In the genomic region with DNA sequence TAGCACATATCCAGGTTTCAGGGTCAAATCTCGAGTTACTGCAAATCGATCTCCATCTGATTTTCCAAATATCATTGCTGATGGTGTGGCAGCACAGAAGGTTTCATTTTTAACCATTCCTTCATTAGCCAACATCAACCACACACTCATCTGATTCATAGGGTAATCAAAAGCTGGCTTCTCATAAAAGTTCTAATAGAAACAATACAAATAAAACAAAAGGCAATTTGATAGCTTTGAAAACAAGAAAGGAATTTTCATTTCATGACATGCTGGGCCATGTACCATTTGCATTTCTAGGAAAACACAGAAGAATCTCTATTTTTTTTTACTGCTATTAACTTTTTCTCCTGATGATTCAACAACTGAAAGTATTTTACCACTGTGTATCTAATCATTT, we compare ENCODE assay signal across 34 cellular contexts.
DNase-seq lines count a peak whose midpoint lies in the region; ATAC-seq, FAIRE-seq and TF ChIP-seq lines count a peak whose summit lies in the region.
"Had no signal": no experiment of that assay in that cellular context is flagged by ENCODE, and none has a peak within 500 bp of the region (broad histone marks: within the 10 kb centered on the region; RNA-seq: fewer than 3 reads in every experiment).

No MANE protein-coding gene starts in this region.

- H2AK9ac ChIP-seq in IMR-90 (replicated peaks; ENCODE audit: low read depth, low read length, poor library complexity): no peak overlapping the region

- no peak overlapping the region for H3K14ac ChIP-seq in IMR-90 (replicated peaks; ENCODE audit: low read depth, low read length)

- peak overlapping the region; percentile 83 for H2BK5ac ChIP-seq in IMR-90 (ENCODE audit: low read depth, low read length, poor library complexity, severe bottlenecking)

- DNase-seq in AG09309 (ENCODE audit: low read depth) (peak; percentile 28), IMR-90 (peak; percentile 13), bronchial epithelial cell (ENCODE audit: low read depth) (peak; percentile 51), myocyte (ENCODE audit: low read depth) (peak; percentile 5), left ventricle myocardium superior (no peak), SHP77 treated with DMSO at 0.1 percent for 48 hours (lab: John Stamatoyannopoulos, UW) (no peak)
- DNase-seq in T-helper 2 cell treated with Interferon-gamma antibody and Interleukin-4, amounts not matched to agents 5 μg/mL and 100 μg/mL, for 36 hours (ENCODE audit: low spot score): no peak
- DNase-seq: activated B cell treated with CpG ODN at 0.5 μM for 24 hours; activated CD4-positive, alpha-beta T cell treated with anti-CD3 and anti-CD28 coated beads, Interleukin-2, amount 50 U/mL, for 1 hour; activated gamma-delta T cell treated with Interleukin-2 at 50 U/mL for 16 hours; activated T-cell treated with anti-CD3 and anti-CD28 coated beads, Interleukin-2, amount 50 U/mL, for 4 hours; body of pancreas; Caco-2; DMS79; hypothalamus; left lung; NCI-H1105; NCI-H1930; NCI-H526; NK-92 treated with Interleukin-12 subunit alpha and Interleukin-12 subunit beta, amount 100 ng/mL, for 24 hours; PC-9; psoas muscle; stimulated activated naive CD8-positive, alpha-beta T cell treated with anti-CD3 and anti-CD28 coated beads, Interleukin-15, amount 100 ng/mL, for 72 hours; SW 1271; T1000; tibial artery had no signal

- no peaks in the 10 kb centered on the region for H4K20me1 ChIP-seq in IMR-90 (ENCODE audit: insufficient read depth, low read length)
- H4K20me1 ChIP-seq: BLaER1 treated with 17β-estradiol and CSF1 and Interleukin-3, amounts not matched to agents 10 nM and 100 nM had no signal

- no peak overlapping the region for H2AK5ac ChIP-seq in IMR-90 (ENCODE audit: low read depth, low read length)

- dilution Hi-C loops in IMR-90 (cut with HindIII; ENCODE audit: low sequenced_read_pairs, unreplicated experiment): no loop called here

- H3K36me3 Mint-ChIP-seq in T-helper 2 cell treated with Interferon-gamma antibody and Interleukin-4, amounts not matched to agents 5 μg/mL and 100 μg/mL, for 36 hours (ENCODE audit: low read depth): no peaks in the 10 kb centered on the region
- H3K36me3 Mint-ChIP-seq: IgD-negative memory B cell had no signal

- no peak overlapping the region for H3K23ac ChIP-seq in IMR-90 (ENCODE audit: low read depth, low read length)

- peak overlapping the region; percentile 56; the same call in 1 of the 2 replicates for H3K4me2 ChIP-seq in IMR-90 (ENCODE audit: low read depth, low read length)
- H3K4me2 ChIP-seq: BLaER1 treated with 17β-estradiol and CSF1 and Interleukin-3, amounts not matched to agents 10 nM and 100 nM; PC-9 had no signal

- H3K4ac ChIP-seq in IMR-90 (ENCODE audit: low read depth, low read length): no peak overlapping the region

- intact Hi-C loops in IMR-90 (cut with micrococcal nuclease): loop anchor here (5.0 kb wide), 1 partner anchor 399 kb away; no protein-coding TSS in a partner anchor
- intact Hi-C loops in left ventricle myocardium superior (cut with micrococcal nuclease): no loop called here

- no peak overlapping the region for H3K4me3 Mint-ChIP-seq in T-helper 2 cell treated with Interferon-gamma antibody and Interleukin-4, amounts not matched to agents 5 μg/mL and 100 μg/mL, for 36 hours
- H3K4me3 Mint-ChIP-seq: activated B cell treated with CpG ODN at 0.5 μM for 24 hours; activated T-cell treated with anti-CD3 and anti-CD28 coated beads, Interleukin-2, amount 50 U/mL, for 4 hours; IgD-negative memory B cell; stimulated activated naive CD8-positive, alpha-beta T cell treated with anti-CD3 and anti-CD28 coated beads, Interleukin-15, amount 100 ng/mL, for 72 hours had no signal

- no peak for TF ChIP-seq POLR2A in IMR-90 (IDR thresholded peaks at IDR 0.05; ENCODE audit: low read depth, low read length)

- H3K79me1 ChIP-seq in IMR-90 (ENCODE audit: low read depth in 1 of 2, low read length in 2 of 2): no peaks in the 10 kb centered on the region

- ATAC-seq in IMR-90 (ENCODE audit: low read depth): peak; percentile 27; the same call in 1 of the 2 replicates
- ATAC-seq in HG03342 (IDR thresholded peaks at IDR 0.05; ENCODE audit: unreplicated experiment): no peak
- no peak for ATAC-seq in left ventricle myocardium superior
- ATAC-seq: activated T-cell treated with anti-CD3 and anti-CD28 coated beads, Interleukin-2, amount 50 U/mL, for 4 hours; body of pancreas; gastroesophageal sphincter; GM12878; left lung; psoas muscle; stimulated activated naive CD8-positive, alpha-beta T cell treated with anti-CD3 and anti-CD28 coated beads, Interleukin-15, amount 100 ng/mL, for 72 hours had no signal

- no peak overlapping the region for H2AFZ ChIP-seq in IMR-90 (replicated peaks; ENCODE audit: low read length, poor library complexity)
- H2AFZ ChIP-seq: PC-9 had no signal

- no peak overlapping the region; the same call in 1 of the 2 replicates for H2BK120ac ChIP-seq in IMR-90 (ENCODE audit: low read depth, low read length)

- H3K27ac Mint-ChIP-seq in T-helper 2 cell treated with Interferon-gamma antibody and Interleukin-4, amounts not matched to agents 5 μg/mL and 100 μg/mL, for 36 hours: no peak overlapping the region
- H3K27ac Mint-ChIP-seq: activated B cell treated with CpG ODN at 0.5 μM for 24 hours; IgD-negative memory B cell; stimulated activated naive CD8-positive, alpha-beta T cell treated with anti-CD3 and anti-CD28 coated beads, Interleukin-15, amount 100 ng/mL, for 72 hours had no signal

- no peaks in the 10 kb centered on the region for H3K4me1 Mint-ChIP-seq in T-helper 2 cell treated with Interferon-gamma antibody and Interleukin-4, amounts not matched to agents 5 μg/mL and 100 μg/mL, for 36 hours (ENCODE audit: low read depth)
- H3K4me1 Mint-ChIP-seq: activated B cell treated with CpG ODN at 0.5 μM for 24 hours; IgD-negative memory B cell; stimulated activated naive CD8-positive, alpha-beta T cell treated with anti-CD3 and anti-CD28 coated beads, Interleukin-15, amount 100 ng/mL, for 72 hours had no signal

- H3K18ac ChIP-seq in IMR-90 (ENCODE audit: low read depth, low read length): peak overlapping the region; percentile 65; the same call in 1 of the 2 replicates

- H4K8ac ChIP-seq in IMR-90 (ENCODE audit: low read depth in 2 of 2, low read length in 2 of 2): peak overlapping the region in 1 of 2 experiments; percentile 32; a peak in 1 of 4 replicates

- TF ChIP-seq CTCF in AG09309 (IDR thresholded peaks at IDR 0.05; ENCODE audit: control insufficient read depth, insufficient read depth, low read depth, low read length, missing control alignments) (no peak), IMR-90 (conservative IDR thresholded peaks at IDR 0.05; ENCODE audit: low read depth, low read length) (no peak), bronchial epithelial cell (IDR thresholded peaks at IDR 0.05; ENCODE audit: insufficient read depth, low read length, severe bottlenecking) (no peak)

- H3K56ac ChIP-seq in IMR-90 (ENCODE audit: extremely low read depth, insufficient read depth, low read length): no peak overlapping the region; the same call in 1 of the 2 replicates

- no peak overlapping the region for H3K4me3 ChIP-seq in AG09309 (ENCODE audit: control insufficient read depth, low read depth, low read length)
- no peak overlapping the region for H3K4me3 ChIP-seq in IMR-90 (ENCODE audit: insufficient read depth, low read depth, low read length)
- no peak overlapping the region for H3K4me3 ChIP-seq in bronchial epithelial cell (ENCODE audit: low read depth, low read length)
- H3K4me3 ChIP-seq: BLaER1 treated with 17β-estradiol and CSF1 and Interleukin-3, amounts not matched to agents 10 nM and 100 nM; body of pancreas; gastroesophageal sphincter; GM12878; left lung; PC-9; psoas muscle; skin epidermis; tibial artery had no signal

- no peaks in the 10 kb centered on the region for H3K9me3 Mint-ChIP-seq in T-helper 2 cell treated with Interferon-gamma antibody and Interleukin-4, amounts not matched to agents 5 μg/mL and 100 μg/mL, for 36 hours
- H3K9me3 Mint-ChIP-seq: activated T-cell treated with anti-CD3 and anti-CD28 coated beads, Interleukin-2, amount 50 U/mL, for 4 hours; IgD-negative memory B cell; stimulated activated naive CD8-positive, alpha-beta T cell treated with anti-CD3 and anti-CD28 coated beads, Interleukin-15, amount 100 ng/mL, for 72 hours had no signal

- H3K27me3 ChIP-seq in IMR-90 (ENCODE audit: control insufficient read depth, insufficient read depth, low read length): no peaks in the 10 kb centered on the region
- H3K27me3 ChIP-seq in bronchial epithelial cell (ENCODE audit: control insufficient read depth, insufficient read depth, low read length): no peaks in the 10 kb centered on the region
- H3K27me3 ChIP-seq: BLaER1 treated with 17β-estradiol and CSF1 and Interleukin-3, amounts not matched to agents 10 nM and 100 nM; body of pancreas had no signal

- H4K91ac ChIP-seq in IMR-90 (ENCODE audit: insufficient read depth, low read depth, low read length): no peak overlapping the region

- no peaks in the 10 kb centered on the region for H3K36me3 ChIP-seq in IMR-90 (ENCODE audit: control insufficient read depth, insufficient read depth, low read length)
- H3K36me3 ChIP-seq in bronchial epithelial cell (ENCODE audit: control insufficient read depth, insufficient read depth, low read length): no peaks in the 10 kb centered on the region
- H3K36me3 ChIP-seq: BLaER1 treated with 17β-estradiol and CSF1 and Interleukin-3, amounts not matched to agents 10 nM and 100 nM; gastroesophageal sphincter; left lung; neutrophil; tibial artery had no signal

- no CpG with 5 or more reads among the region's 2 CpGs for WGBS in IMR-90 (ENCODE audit: extremely low coverage in 2 of 2, insufficient read length in 1 of 2), 2 experiments

- BruUV-seq in IMR-90 (replicated peaks; lab: Mats Ljungman, UMichigan): no TSS peak

- no peak overlapping the region for H3K27ac ChIP-seq in IMR-90 (ENCODE audit: insufficient read depth, low read length)
- H3K27ac ChIP-seq: BLaER1 treated with 17β-estradiol and CSF1 and Interleukin-3, amounts not matched to agents 10 nM and 100 nM; body of pancreas; gastroesophageal sphincter; left lung; neutrophil; PC-9; psoas muscle; skin epidermis; tibial artery had no signal

- H2BK15ac ChIP-seq in IMR-90 (ENCODE audit: low read depth, low read length): no peak overlapping the region

- H3K9ac ChIP-seq in IMR-90 (ENCODE audit: low read depth, low read length): no peak overlapping the region
- H3K9ac ChIP-seq: BLaER1 treated with 17β-estradiol and CSF1 and Interleukin-3, amounts not matched to agents 10 nM and 100 nM had no signal

- H3K9me3 ChIP-seq in IMR-90 (ENCODE audit: control insufficient read depth, insufficient read depth, low read length): no peaks in the 10 kb centered on the region
- H3K9me3 ChIP-seq: BLaER1 treated with 17β-estradiol and CSF1 and Interleukin-3, amounts not matched to agents 10 nM and 100 nM; body of pancreas; Caco-2; gastroesophageal sphincter; left lung; neutrophil; psoas muscle; tibial artery had no signal

- no peaks in the 10 kb centered on the region for H3K9me1 ChIP-seq in IMR-90 (ENCODE audit: insufficient read depth, low read length)

- no peak for TF ChIP-seq RAD21 in IMR-90 (IDR thresholded peaks at IDR 0.05; ENCODE audit: low read length)

- no peak overlapping the region for H4K5ac ChIP-seq in IMR-90 (ENCODE audit: low read depth, low read length)

- POLR2A ChIA-PET in IMR-90 (lab: Charles Lee; ENCODE audit: unreplicated experiment): no interaction called here

- CTCF ChIA-PET in IMR-90 (lab: Yijun Ruan, JAX): no interaction called here

- no peak for FAIRE-seq in bronchial epithelial cell (lab: Jason Lieb, UNC)
- FAIRE-seq: GM12878, H54 had no signal

- in situ Hi-C loops in IMR-90 (cut with MboI; ENCODE audit: low sequenced_read_pairs): no loop called here

- H3K4me1 ChIP-seq in IMR-90 (ENCODE audit: control insufficient read depth, insufficient read depth, low read length): peaks cover 2% of the 10 kb centered on the region; the same call in 1 of the 2 replicates
- H3K4me1 ChIP-seq: BLaER1 treated with 17β-estradiol and CSF1 and Interleukin-3, amounts not matched to agents 10 nM and 100 nM; body of pancreas; gastroesophageal sphincter; left lung; psoas muscle; tibial artery had no signal

- H3K27me3 Mint-ChIP-seq in T-helper 2 cell treated with Interferon-gamma antibody and Interleukin-4, amounts not matched to agents 5 μg/mL and 100 μg/mL, for 36 hours (ENCODE audit: low read depth): peaks cover 3% of the 10 kb centered on the region
- H3K27me3 Mint-ChIP-seq: activated B cell treated with CpG ODN at 0.5 μM for 24 hours had no signal

- peak overlapping the region; percentile 48; the same call in 1 of the 2 replicates for H2BK20ac ChIP-seq in IMR-90 (ENCODE audit: low read depth, low read length)

Comparison
In these comparisons a context has a peak if more than half of its experiments do, and no peak if none do; other contexts are left out.
1. DNase-seq: peak in AG09309 (single experiment), IMR-90 (single experiment), bronchial epithelial cell (single experiment) and myocyte (single experiment); none in left ventricle myocardium superior (single experiment), SHP77 treated with DMSO at 0.1 percent for 48 hours (single experiment) and T-helper 2 cell treated with Interferon-gamma antibody and Interleukin-4, amounts not matched to agents 5 μg/mL and 100 μg/mL, for 36 hours (single experiment).